1 cellular context compared by ENCODE assay signal in genomic region chr10:32125023-32125422, GRCh38.
A peak's percentile ranks its signal among the peaks of the same experiment; 100 is the strongest.
TF ChIP-seq lines count a peak whose summit lies in the region.

No MANE protein-coding gene starts in this region.

TF ChIP-seq in HepG2, 621 proteins besides CTCF, POLR2A, EP300 and RAD21 (continued from another document and continues in another):
- TF ChIP-seq MLX (CRISPR knock-in tag; IDR thresholded peaks at IDR 0.05) (no peak), NCOA5 (CRISPR knock-in tag; IDR thresholded peaks at IDR 0.05) (no peak), ZNF704 (CRISPR knock-in tag; IDR thresholded peaks at IDR 0.05; ENCODE audit: borderline replicate concordance) (no peak), ZNF17 (CRISPR knock-in tag; IDR thresholded peaks at IDR 0.05) (no peak), ZNF296 (CRISPR knock-in tag; conservative IDR thresholded peaks at IDR 0.05) (no peak), GLMP (CRISPR knock-in tag; IDR thresholded peaks at IDR 0.05; ENCODE audit: borderline replicate concordance) (no peak), ZNF12 (CRISPR knock-in tag; IDR thresholded peaks at IDR 0.05) (peak; percentile 42; the same call in 1 of the 2 replicates), NR2F1 (CRISPR knock-in tag; IDR thresholded peaks at IDR 0.05) (peak; percentile 32 to 41; a peak in 1 of 4 replicates), ELF3 (CRISPR knock-in tag; IDR thresholded peaks at IDR 0.05) (peak; percentile 71), NCOA2 (CRISPR knock-in tag; IDR thresholded peaks at IDR 0.05) (peak; percentile 76), ZNF224 (CRISPR knock-in tag; IDR thresholded peaks at IDR 0.05) (no peak), HOXA3 (CRISPR knock-in tag; IDR thresholded peaks at IDR 0.05) (peak; percentile 55), NR2F6 (IDR thresholded peaks at IDR 0.05) (peak; percentile 72), NR2F6 (CRISPR knock-in tag; IDR thresholded peaks at IDR 0.05) (peak; percentile 84), EZH2 (conservative IDR thresholded peaks at IDR 0.05; ENCODE audit: low read depth, low read length) (no peak), CHCHD3 (CRISPR knock-in tag; IDR thresholded peaks at IDR 0.05) (no peak), ZNF770 (CRISPR knock-in tag; IDR thresholded peaks at IDR 0.05) (peak; percentile 34; the same call in 1 of the 2 replicates), ZNF317 (CRISPR knock-in tag; IDR thresholded peaks at IDR 0.05) (no peak), ATF7-NPFF (CRISPR knock-in tag; IDR thresholded peaks at IDR 0.05; ENCODE audit: low read depth) (no peak), TEAD2 (CRISPR knock-in tag; IDR thresholded peaks at IDR 0.05) (no peak), MATR3 (CRISPR knock-in tag; IDR thresholded peaks at IDR 0.05) (no peak), TCF12 (IDR thresholded peaks at IDR 0.05) (no peak), TCF12 (CRISPR knock-in tag; IDR thresholded peaks at IDR 0.05) (no peak), ZNF431 (CRISPR knock-in tag; IDR thresholded peaks at IDR 0.05; ENCODE audit: borderline replicate concordance, low read depth) (no peak), ZNF598 (CRISPR knock-in tag; IDR thresholded peaks at IDR 0.05; ENCODE audit: borderline replicate concordance) (no peak), FOXA1 (IDR thresholded peaks at IDR 0.05) (no peak), FOXA1 (CRISPR knock-in tag; IDR thresholded peaks at IDR 0.05) (peak; percentile 47; the same call in 1 of the 2 replicates), CEBPG (CRISPR knock-in tag; IDR thresholded peaks at IDR 0.05) (peak; percentile 61), ZNF496 (CRISPR knock-in tag; IDR thresholded peaks at IDR 0.05; ENCODE audit: insufficient replicate concordance) (no peak), POGZ (CRISPR knock-in tag; IDR thresholded peaks at IDR 0.05) (peak; percentile 57), ATRX (CRISPR knock-in tag; IDR thresholded peaks at IDR 0.05; ENCODE audit: borderline replicate concordance) (no peak), ZNF878 (CRISPR knock-in tag; IDR thresholded peaks at IDR 0.05) (no peak), KDM6A (CRISPR knock-in tag; IDR thresholded peaks at IDR 0.05; ENCODE audit: low read depth) (0 out of 2 replicates have a peak, but pooled peaks have one; percentile 48), ETV5 (CRISPR knock-in tag; IDR thresholded peaks at IDR 0.05; ENCODE audit: borderline replicate concordance) (peak; percentile 45; the same call in 1 of the 2 replicates), ZNF121 (CRISPR knock-in tag; IDR thresholded peaks at IDR 0.05) (0 out of 2 replicates have a peak, but pooled peaks have one; percentile 29), RXRB (CRISPR knock-in tag; IDR thresholded peaks at IDR 0.05; ENCODE audit: borderline replicate concordance) (peak; percentile 81), SP5 (CRISPR knock-in tag; IDR thresholded peaks at IDR 0.05; ENCODE audit: borderline replicate concordance, low read depth) (peak; percentile 34; the same call in 1 of the 2 replicates)
- TF ChIP-seq, protein P1, sequence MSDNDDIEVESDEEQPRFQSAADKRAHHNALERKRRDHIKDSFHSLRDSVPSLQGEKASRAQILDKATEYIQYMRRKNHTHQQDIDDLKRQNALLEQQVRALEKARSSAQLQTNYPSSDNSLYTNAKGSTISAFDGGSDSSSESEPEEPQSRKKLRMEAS (IDR thresholded peaks at IDR 0.05), result 0 out of 2 replicates have a peak, but pooled peaks have one; percentile 6
- TF ChIP-seq, protein P2, sequence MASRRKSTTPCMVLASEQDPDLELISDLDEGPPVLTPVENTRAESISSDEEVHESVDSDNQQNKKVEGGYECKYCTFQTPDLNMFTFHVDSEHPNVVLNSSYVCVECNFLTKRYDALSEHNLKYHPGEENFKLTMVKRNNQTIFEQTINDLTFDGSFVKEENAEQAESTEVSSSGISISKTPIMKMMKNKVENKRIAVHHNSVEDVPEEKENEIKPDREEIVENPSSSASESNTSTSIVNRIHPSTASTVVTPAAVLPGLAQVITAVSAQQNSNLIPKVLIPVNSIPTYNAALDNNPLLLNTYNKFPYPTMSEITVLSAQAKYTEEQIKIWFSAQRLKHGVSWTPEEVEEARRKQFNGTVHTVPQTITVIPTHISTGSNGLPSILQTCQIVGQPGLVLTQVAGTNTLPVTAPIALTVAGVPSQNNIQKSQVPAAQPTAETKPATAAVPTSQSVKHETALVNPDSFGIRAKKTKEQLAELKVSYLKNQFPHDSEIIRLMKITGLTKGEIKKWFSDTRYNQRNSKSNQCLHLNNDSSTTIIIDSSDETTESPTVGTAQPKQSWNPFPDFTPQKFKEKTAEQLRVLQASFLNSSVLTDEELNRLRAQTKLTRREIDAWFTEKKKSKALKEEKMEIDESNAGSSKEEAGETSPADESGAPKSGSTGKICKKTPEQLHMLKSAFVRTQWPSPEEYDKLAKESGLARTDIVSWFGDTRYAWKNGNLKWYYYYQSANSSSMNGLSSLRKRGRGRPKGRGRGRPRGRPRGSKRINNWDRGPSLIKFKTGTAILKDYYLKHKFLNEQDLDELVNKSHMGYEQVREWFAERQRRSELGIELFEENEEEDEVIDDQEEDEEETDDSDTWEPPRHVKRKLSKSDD (CRISPR knock-in tag; IDR thresholded peaks at IDR 0.05; ENCODE audit: low read depth), result 0 out of 2 replicates have a peak, but pooled peaks have one; percentile 36
- TF ChIP-seq, protein P3, sequence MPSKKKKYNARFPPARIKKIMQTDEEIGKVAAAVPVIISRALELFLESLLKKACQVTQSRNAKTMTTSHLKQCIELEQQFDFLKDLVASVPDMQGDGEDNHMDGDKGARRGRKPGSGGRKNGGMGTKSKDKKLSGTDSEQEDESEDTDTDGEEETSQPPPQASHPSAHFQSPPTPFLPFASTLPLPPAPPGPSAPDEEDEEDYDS (CRISPR knock-in tag; IDR thresholded peaks at IDR 0.05), result 0 out of 2 replicates have a peak, but pooled peaks have one; percentile 26
- TF ChIP-seq, protein P4, sequence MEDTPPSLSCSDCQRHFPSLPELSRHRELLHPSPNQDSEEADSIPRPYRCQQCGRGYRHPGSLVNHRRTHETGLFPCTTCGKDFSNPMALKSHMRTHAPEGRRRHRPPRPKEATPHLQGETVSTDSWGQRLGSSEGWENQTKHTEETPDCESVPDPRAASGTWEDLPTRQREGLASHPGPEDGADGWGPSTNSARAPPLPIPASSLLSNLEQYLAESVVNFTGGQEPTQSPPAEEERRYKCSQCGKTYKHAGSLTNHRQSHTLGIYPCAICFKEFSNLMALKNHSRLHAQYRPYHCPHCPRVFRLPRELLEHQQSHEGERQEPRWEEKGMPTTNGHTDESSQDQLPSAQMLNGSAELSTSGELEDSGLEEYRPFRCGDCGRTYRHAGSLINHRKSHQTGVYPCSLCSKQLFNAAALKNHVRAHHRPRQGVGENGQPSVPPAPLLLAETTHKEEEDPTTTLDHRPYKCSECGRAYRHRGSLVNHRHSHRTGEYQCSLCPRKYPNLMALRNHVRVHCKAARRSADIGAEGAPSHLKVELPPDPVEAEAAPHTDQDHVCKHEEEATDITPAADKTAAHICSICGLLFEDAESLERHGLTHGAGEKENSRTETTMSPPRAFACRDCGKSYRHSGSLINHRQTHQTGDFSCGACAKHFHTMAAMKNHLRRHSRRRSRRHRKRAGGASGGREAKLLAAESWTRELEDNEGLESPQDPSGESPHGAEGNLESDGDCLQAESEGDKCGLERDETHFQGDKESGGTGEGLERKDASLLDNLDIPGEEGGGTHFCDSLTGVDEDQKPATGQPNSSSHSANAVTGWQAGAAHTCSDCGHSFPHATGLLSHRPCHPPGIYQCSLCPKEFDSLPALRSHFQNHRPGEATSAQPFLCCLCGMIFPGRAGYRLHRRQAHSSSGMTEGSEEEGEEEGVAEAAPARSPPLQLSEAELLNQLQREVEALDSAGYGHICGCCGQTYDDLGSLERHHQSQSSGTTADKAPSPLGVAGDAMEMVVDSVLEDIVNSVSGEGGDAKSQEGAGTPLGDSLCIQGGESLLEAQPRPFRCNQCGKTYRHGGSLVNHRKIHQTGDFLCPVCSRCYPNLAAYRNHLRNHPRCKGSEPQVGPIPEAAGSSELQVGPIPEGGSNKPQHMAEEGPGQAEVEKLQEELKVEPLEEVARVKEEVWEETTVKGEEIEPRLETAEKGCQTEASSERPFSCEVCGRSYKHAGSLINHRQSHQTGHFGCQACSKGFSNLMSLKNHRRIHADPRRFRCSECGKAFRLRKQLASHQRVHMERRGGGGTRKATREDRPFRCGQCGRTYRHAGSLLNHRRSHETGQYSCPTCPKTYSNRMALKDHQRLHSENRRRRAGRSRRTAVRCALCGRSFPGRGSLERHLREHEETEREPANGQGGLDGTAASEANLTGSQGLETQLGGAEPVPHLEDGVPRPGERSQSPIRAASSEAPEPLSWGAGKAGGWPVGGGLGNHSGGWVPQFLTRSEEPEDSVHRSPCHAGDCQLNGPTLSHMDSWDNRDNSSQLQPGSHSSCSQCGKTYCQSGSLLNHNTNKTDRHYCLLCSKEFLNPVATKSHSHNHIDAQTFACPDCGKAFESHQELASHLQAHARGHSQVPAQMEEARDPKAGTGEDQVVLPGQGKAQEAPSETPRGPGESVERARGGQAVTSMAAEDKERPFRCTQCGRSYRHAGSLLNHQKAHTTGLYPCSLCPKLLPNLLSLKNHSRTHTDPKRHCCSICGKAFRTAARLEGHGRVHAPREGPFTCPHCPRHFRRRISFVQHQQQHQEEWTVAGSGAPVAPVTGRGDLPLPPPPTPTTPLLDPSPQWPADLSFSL (CRISPR knock-in tag; IDR thresholded peaks at IDR 0.05), result peak; percentile 79
- TF ChIP-seq, protein P5, sequence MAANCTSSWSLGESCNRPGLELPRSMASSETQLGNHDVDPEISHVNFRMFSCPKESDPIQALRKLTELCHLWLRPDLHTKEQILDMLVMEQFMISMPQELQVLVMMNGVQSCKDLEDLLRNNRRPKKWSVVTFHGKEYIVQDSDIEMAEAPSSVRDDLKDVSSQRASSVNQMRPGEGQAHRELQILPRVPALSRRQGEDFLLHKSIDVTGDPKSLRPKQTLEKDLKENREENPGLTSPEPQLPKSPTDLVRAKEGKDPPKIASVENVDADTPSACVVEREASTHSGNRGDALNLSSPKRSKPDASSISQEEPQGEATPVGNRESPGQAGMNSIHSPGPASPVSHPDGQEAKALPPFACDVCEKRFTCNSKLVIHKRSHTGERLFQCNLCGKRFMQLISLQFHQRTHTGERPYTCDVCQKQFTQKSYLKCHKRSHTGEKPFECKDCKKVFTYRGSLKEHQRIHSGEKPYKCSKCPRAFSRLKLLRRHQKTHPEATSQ (CRISPR knock-in tag; IDR thresholded peaks at IDR 0.05; ENCODE audit: borderline replicate concordance), result no peak
- TF ChIP-seq, protein P6, sequence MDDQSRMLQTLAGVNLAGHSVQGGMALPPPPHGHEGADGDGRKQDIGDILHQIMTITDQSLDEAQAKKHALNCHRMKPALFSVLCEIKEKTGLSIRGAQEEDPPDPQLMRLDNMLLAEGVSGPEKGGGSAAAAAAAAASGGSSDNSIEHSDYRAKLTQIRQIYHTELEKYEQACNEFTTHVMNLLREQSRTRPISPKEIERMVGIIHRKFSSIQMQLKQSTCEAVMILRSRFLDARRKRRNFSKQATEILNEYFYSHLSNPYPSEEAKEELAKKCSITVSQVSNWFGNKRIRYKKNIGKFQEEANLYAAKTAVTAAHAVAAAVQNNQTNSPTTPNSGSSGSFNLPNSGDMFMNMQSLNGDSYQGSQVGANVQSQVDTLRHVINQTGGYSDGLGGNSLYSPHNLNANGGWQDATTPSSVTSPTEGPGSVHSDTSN (CRISPR knock-in tag; IDR thresholded peaks at IDR 0.05; ENCODE audit: borderline replicate concordance), result no peak
- TF ChIP-seq, protein P7, sequence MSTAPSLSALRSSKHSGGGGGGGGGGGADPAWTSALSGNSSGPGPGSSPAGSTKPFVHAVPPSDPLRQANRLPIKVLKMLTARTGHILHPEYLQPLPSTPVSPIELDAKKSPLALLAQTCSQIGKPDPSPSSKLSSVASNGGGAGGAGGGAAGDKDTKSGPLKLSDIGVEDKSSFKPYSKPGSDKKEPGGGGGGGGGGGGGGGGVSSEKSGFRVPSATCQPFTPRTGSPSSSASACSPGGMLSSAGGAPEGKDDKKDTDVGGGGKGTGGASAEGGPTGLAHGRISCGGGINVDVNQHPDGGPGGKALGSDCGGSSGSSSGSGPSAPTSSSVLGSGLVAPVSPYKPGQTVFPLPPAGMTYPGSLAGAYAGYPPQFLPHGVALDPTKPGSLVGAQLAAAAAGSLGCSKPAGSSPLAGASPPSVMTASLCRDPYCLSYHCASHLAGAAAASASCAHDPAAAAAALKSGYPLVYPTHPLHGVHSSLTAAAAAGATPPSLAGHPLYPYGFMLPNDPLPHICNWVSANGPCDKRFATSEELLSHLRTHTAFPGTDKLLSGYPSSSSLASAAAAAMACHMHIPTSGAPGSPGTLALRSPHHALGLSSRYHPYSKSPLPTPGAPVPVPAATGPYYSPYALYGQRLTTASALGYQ (CRISPR knock-in tag; IDR thresholded peaks at IDR 0.05), result 0 out of 2 replicates have a peak, but pooled peaks have one; percentile 38
